8 cellular contexts compared by ENCODE assay signal in the genomic region with DNA sequence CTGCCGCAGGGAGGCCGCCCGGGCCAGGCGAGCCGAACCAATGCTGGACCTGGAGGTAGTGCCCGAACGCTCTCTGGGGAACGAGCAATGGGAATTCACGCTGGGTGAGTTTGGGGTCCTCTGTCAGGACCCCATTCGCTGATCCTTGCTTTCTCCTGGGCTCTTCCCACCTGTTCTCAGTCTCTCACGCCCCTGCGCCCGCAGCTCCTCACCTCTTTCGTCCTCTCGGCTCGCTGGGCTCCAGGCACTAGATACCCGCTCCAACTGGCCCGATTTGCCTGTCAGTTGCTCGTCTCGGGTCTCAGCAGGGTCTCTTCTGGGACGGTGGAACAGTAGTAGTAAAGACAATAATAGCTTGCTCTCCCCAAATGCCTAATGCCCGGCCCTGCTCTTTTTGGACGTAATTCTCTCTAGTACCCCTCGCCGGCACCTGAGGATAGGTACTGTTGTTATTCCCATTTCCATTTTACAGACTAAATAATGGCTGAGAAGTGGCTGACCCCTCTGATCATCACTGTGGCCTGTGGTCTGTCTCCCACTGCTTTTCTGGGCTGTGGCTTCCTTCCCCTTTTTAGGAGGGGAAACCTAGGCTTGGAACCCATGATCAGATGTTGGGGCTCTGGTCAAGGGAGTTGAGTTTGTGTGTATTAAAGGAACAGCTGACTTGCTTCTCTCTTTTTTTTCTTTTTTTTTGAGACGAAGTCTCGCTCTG. TPM values are rescaled to one million over a fixed set of nuclear protein-coding genes. Genes with fewer than 3 reads are reported as not detected.
A peak's percentile ranks its signal among the peaks of the same experiment; 100 is the strongest.
DNase-seq lines count a peak whose midpoint lies in the region; ATAC-seq and TF ChIP-seq lines count a peak whose summit lies in the region.

No MANE protein-coding gene starts in this region.

- H4K20me1 ChIP-seq in OCI-LY1 (ENCODE audit: insufficient read depth, low read length) = no peaks in the 10 kb centered on the region

- intact Hi-C loops in CD4-positive, alpha-beta memory T cell (cut with micrococcal nuclease) = no loop called here

- H3K9me3 ChIP-seq in CD4-positive, alpha-beta memory T cell (ENCODE audit: control insufficient read depth in 1 of 2, low read length in 2 of 2) = no peaks in the 10 kb centered on the region
- no peaks in the 10 kb centered on the region for H3K9me3 ChIP-seq in OCI-LY1 (ENCODE audit: low read length)

- H3K9me2 ChIP-seq in OCI-LY1 (ENCODE audit: low read depth, low read length) = no peaks in the 10 kb centered on the region

- DNase-seq in CD4-positive, alpha-beta memory T cell = no peak
- DNase-seq in chondrocyte (ENCODE audit: low spot score) = no peak
- peak; percentile 27 for DNase-seq in midbrain (lab: John Stamatoyannopoulos, UW)
- no peak for DNase-seq in activated gamma-delta T cell (lab: John Stamatoyannopoulos, UW)
- no peak for DNase-seq in NCI-H2107 (lab: John Stamatoyannopoulos, UW)

- H2AFZ ChIP-seq in OCI-LY1 (ENCODE audit: low read length) = no peak overlapping the region

- no peaks in the 10 kb centered on the region for H3F3A ChIP-seq in OCI-LY1 (ENCODE audit: insufficient read depth, low read length)

- peak overlapping the region; percentile 84 to 95 (median 91) for H3K27ac Mint-ChIP-seq in CD4-positive, alpha-beta memory T cell
- H3K27ac Mint-ChIP-seq in chondrocyte (ENCODE audit: unreplicated experiment) = peak overlapping the region; percentile 95

- no peaks in the 10 kb centered on the region for H3K27me3 ChIP-seq in CD4-positive, alpha-beta memory T cell (ENCODE audit: insufficient read depth, low read length)
- H3K27me3 ChIP-seq in OCI-LY1 (ENCODE audit: insufficient read depth, low read length) = no peaks in the 10 kb centered on the region

- no peaks in the 10 kb centered on the region for H3K36me3 ChIP-seq in CD4-positive, alpha-beta memory T cell (ENCODE audit: insufficient read depth, low read length)
- H3K36me3 ChIP-seq in OCI-LY1 (ENCODE audit: insufficient read depth, low read length) = no peaks in the 10 kb centered on the region

- peaks cover 3 to 15% of the 10 kb centered on the region in 2 donors for H3K36me3 Mint-ChIP-seq in CD4-positive, alpha-beta memory T cell
- H3K36me3 Mint-ChIP-seq in chondrocyte (ENCODE audit: low read depth) = peaks cover 2% of the 10 kb centered on the region

- no peaks in the 10 kb centered on the region for H3K27me3 Mint-ChIP-seq in CD4-positive, alpha-beta memory T cell
- no peaks in the 10 kb centered on the region for H3K27me3 Mint-ChIP-seq in chondrocyte (ENCODE audit: low read depth)

- H3K27ac ChIP-seq in CD4-positive, alpha-beta memory T cell (ENCODE audit: low read depth, low read length) = peak overlapping the region; percentile 66
- H3K27ac ChIP-seq in OCI-LY1 (ENCODE audit: low read depth, low read length, poor library complexity, severe bottlenecking) = no peak overlapping the region

- peak overlapping the region; percentile 88 for H3K9ac ChIP-seq in OCI-LY1 (ENCODE audit: low read length)

- H3K4me2 ChIP-seq in OCI-LY1 (ENCODE audit: low read length) = peak overlapping the region; percentile 81

- H3K79me2 ChIP-seq in OCI-LY1 (ENCODE audit: insufficient read depth, low read length) = peaks cover 24% of the 10 kb centered on the region

- TF ChIP-seq CTCF in OCI-LY1 (IDR thresholded peaks at IDR 0.05; ENCODE audit: low read length) (no peak), chondrocyte (IDR thresholded peaks at IDR 0.05) (peak; percentile 3)

- peaks cover 30% of the 10 kb centered on the region for H3K4me1 ChIP-seq in CD4-positive, alpha-beta memory T cell (ENCODE audit: insufficient read depth, low read length)
- peaks cover 24% of the 10 kb centered on the region for H3K4me1 ChIP-seq in OCI-LY1 (ENCODE audit: insufficient read depth, low read length, severe bottlenecking)

- H3K9me3 Mint-ChIP-seq in CD4-positive, alpha-beta memory T cell = peaks cover 0 to 3% (median 0%) of the 10 kb centered on the region in 8 donors
- no peaks in the 10 kb centered on the region for H3K9me3 Mint-ChIP-seq in chondrocyte (ENCODE audit: low read depth)

- ATAC-seq in GM21528 (IDR thresholded peaks at IDR 0.05; ENCODE audit: low FRiP score, unreplicated experiment) = peak; percentile 16
- ATAC-seq in GM21447 (IDR thresholded peaks at IDR 0.05; ENCODE audit: unreplicated experiment) = no peak

- H3K4me3 ChIP-seq in CD4-positive, alpha-beta memory T cell (ENCODE audit: low read length in 2 of 2) = peak overlapping the region; percentile 85 to 96
- H3K4me3 ChIP-seq in OCI-LY1 (ENCODE audit: low read depth, low read length, poor library complexity, severe bottlenecking) = peak overlapping the region; percentile 91

- H3K4me1 Mint-ChIP-seq in CD4-positive, alpha-beta memory T cell = peaks cover 28 to 48% (median 35%) of the 10 kb centered on the region in 4 donors
- H3K4me1 Mint-ChIP-seq in chondrocyte (ENCODE audit: low read depth) = peaks cover 36% of the 10 kb centered on the region

- POLR2A ChIA-PET in CD4-positive, alpha-beta memory T cell (lab: Charles Lee; ENCODE audit: partially characterized antibody) = interaction anchor here (1.0 to 2.9 kb wide), 8 partner anchors 41 to 156 kb away, joined by 3 to 14 read pairs (median 6); a partner anchor contains a TSS

- CTCF ChIA-PET in CD4-positive, alpha-beta memory T cell (lab: Charles Lee; ENCODE audit: partially characterized antibody) = interaction anchor here (1.0 to 1.6 kb wide), 4 partner anchors 9 to 92 kb away, joined by 3 to 9 read pairs (median 6); a partner anchor contains a TSS

- peak overlapping the region; percentile 92 to 97 (median 94) for H3K4me3 Mint-ChIP-seq in CD4-positive, alpha-beta memory T cell
- H3K4me3 Mint-ChIP-seq in chondrocyte (ENCODE audit: unreplicated experiment) = peak overlapping the region; percentile 97

RNA-seq across cellular contexts. Expression of a gene that starts 0.6 kb away (rescaled TPM):
- 10 to 100 TPM; 22.2 to 22.7 TPM for total RNA-seq in CD4-positive, alpha-beta memory T cell
- 10 to 100 TPM in 1 of 2 donors, 1 to 10 TPM in 1; 7.5 to 16.1 TPM for polyA plus RNA-seq in CD4-positive, alpha-beta memory T cell
- 14.0 to 18.2 TPM (median 14.9 TPM) in 3 replicates for total RNA-seq in chondrocyte

RNA-seq across cellular contexts. Expression of a gene that starts 40.5 kb away (rescaled TPM):
- total RNA-seq in CD4-positive, alpha-beta memory T cell = 10 to 100 TPM; 10.0 to 10.4 TPM
- 10 to 100 TPM; 10.0 to 11.8 TPM for polyA plus RNA-seq in CD4-positive, alpha-beta memory T cell
- 39.9 to 64.4 TPM (median 41.4 TPM) in 3 replicates for total RNA-seq in chondrocyte

RNA-seq across cellular contexts. Expression of a gene that starts 49.4 kb away (rescaled TPM):
- total RNA-seq in CD4-positive, alpha-beta memory T cell = 100 to 1,000 TPM; 161 to 173 TPM
- 100 to 1,000 TPM; 221 to 285 TPM for polyA plus RNA-seq in CD4-positive, alpha-beta memory T cell
- total RNA-seq in chondrocyte = 16.6 to 20.0 TPM (median 19.1 TPM) in 3 replicates

RNA-seq across cellular contexts. Expression of a gene that starts 49.5 kb away (rescaled TPM):
- total RNA-seq in CD4-positive, alpha-beta memory T cell = 10 to 100 TPM; 69.9 to 76.2 TPM
- 10 to 100 TPM; 19.2 to 26.5 TPM for polyA plus RNA-seq in CD4-positive, alpha-beta memory T cell
- 14.6 to 17.5 TPM (median 16.0 TPM) in 3 replicates for total RNA-seq in chondrocyte

RNA-seq across cellular contexts. Expression of a gene that starts 54.3 kb away (rescaled TPM):
- total RNA-seq in CD4-positive, alpha-beta memory T cell = 10 to 100 TPM; 93.6 to 98.7 TPM
- under 1 TPM in 1 of 2 donors, not detected in 1; 0.37 TPM for polyA plus RNA-seq in CD4-positive, alpha-beta memory T cell
- 11.6 to 19.0 TPM (median 15.7 TPM) in 3 replicates for total RNA-seq in chondrocyte
